Comparison of ENCODE assay signal across 8 cellular contexts in genomic region chr2:184520441-184520840, GRCh38.
"Had no signal": no experiment of that assay in that cellular context is flagged by ENCODE, and none has a peak within 500 bp of the region (broad histone marks: within the 10 kb centered on the region; RNA-seq: fewer than 3 reads in every experiment).

No MANE protein-coding gene starts in this region.

- H2AFZ ChIP-seq: GM23338 had no signal

- H3K4me2 ChIP-seq: GM23338 had no signal

- H3K4me3 ChIP-seq: GM23338, K562 had no signal

- FAIRE-seq: H1, H54, HTR-8/SVneo, K562 had no signal

- ATAC-seq: GM23338, K562 had no signal

- DNase-seq: H9, HCEC 1CT, IMR-90 had no signal
